Comparison of ENCODE assay signal across 1 cellular context in the genomic region with DNA sequence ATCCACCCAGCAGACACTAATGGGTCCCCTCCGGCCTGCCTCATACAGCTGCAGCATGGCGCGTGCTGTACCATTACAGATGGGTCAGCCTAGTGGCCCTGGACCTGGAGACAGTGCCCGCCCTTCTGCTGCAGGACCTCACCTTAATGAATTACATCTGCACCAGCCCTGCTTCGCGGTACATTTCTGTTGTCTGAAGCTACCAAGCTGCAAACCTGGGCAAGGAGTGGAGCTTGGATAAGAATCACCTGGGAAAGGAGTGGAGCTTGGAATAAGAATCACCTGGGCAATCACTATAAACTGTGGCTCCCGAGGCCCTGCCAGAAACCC.
TF ChIP-seq lines count a peak whose summit lies in the region.

No MANE protein-coding gene starts in this region.

TF ChIP-seq in IMR-90, 13 proteins besides CTCF, POLR2A, EP300 and RAD21:
- TF ChIP-seq ELK1 (IDR thresholded peaks at IDR 0.05; ENCODE audit: borderline replicate concordance, low read depth, low read length) (no peak), CHD1 (IDR thresholded peaks at IDR 0.05; ENCODE audit: low read depth, low read length) (no peak), FOS (IDR thresholded peaks at IDR 0.05; ENCODE audit: low read depth, low read length) (no peak), MAZ (IDR thresholded peaks at IDR 0.05; ENCODE audit: borderline replicate concordance, low read depth, low read length) (no peak), MAFK (IDR thresholded peaks at IDR 0.05; ENCODE audit: low read depth, low read length) (no peak), NFE2L2 (IDR thresholded peaks at IDR 0.05; ENCODE audit: low read depth, low read length) (no peak), RCOR1 (IDR thresholded peaks at IDR 0.05; ENCODE audit: insufficient replicate concordance, low read length) (no peak), CEBPB (IDR thresholded peaks at IDR 0.05; ENCODE audit: low read depth, low read length) (no peak), MXI1 (IDR thresholded peaks at IDR 0.05; ENCODE audit: borderline replicate concordance, low read depth, low read length) (no peak)
